Comparison of ENCODE assay signal across 14 cellular contexts in the genomic region with DNA sequence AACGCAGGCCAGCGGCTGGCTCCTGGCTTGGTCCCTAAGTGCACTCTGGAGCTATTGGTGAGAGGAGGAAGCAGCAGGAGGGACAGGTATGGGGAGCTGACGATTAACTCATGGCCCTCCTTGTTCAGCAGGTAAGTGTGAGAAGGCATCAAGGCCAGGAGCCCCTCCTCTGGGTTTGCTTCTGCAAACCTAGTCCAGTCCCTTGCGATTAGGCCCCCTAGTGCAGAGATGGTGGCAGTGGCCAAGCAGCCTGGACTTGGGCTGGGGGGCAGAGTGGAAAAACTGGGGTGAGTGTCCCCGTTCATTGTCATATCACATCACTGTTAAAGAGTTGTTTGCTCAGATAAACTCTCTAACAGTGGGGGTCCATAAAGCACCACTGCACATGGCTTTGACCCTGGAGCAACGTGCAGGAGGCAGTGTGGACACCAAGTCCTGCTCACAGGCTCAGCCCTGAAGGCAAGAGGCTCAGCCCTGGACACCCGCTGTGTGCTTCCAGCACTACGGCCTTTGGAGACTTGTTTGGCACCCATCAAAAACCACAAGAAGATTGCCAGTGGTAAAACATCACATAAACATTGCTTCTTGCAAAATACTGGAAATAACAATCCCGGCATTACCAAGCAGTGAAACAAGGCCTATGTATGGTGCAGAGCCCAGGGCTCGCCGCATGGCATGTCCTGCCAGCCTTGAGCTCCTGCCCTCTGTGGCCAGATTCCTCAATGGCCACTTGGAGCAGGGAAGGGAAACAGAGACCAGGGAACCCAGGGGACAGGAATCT.
DNase-seq lines count a peak whose midpoint lies in the region; ATAC-seq and TF ChIP-seq lines count a peak whose summit lies in the region.
"Had no signal": no experiment of that assay in that cellular context is flagged by ENCODE, and none has a peak within 500 bp of the region (broad histone marks: within the 10 kb centered on the region; RNA-seq: fewer than 3 reads in every experiment).

No MANE protein-coding gene starts in this region.

- no peaks in the 10 kb centered on the region for H3K36me3 ChIP-seq in osteoblast (ENCODE audit: insufficient read depth, low read length)

- H3K4me1 ChIP-seq in osteoblast (ENCODE audit: insufficient read depth, low read length), result peaks cover 7% of the 10 kb centered on the region

- H3K9me3 ChIP-seq in osteoblast (ENCODE audit: low read depth, low read length), result no peaks in the 10 kb centered on the region

- TF ChIP-seq CTCF in NB4 (IDR thresholded peaks at IDR 0.05; ENCODE audit: low read depth, low read length), result no peak
- TF ChIP-seq CTCF in osteoblast (IDR thresholded peaks at IDR 0.05; ENCODE audit: extremely low read depth, low read depth, low read length), result no peak

- no peak for ATAC-seq in HG02642 (IDR thresholded peaks at IDR 0.05; ENCODE audit: poor library complexity, unreplicated experiment)
- no peak for ATAC-seq in HG03432 (IDR thresholded peaks at IDR 0.05; ENCODE audit: unreplicated experiment)
- ATAC-seq: HCT116 had no signal

- H3K27ac ChIP-seq in osteoblast (ENCODE audit: low read depth, low read length), result no peak overlapping the region
- H3K27ac ChIP-seq: VCaP had no signal

- H4K20me1 ChIP-seq in osteoblast (ENCODE audit: insufficient read depth, low read length), result no peaks in the 10 kb centered on the region

- H3K27me3 ChIP-seq in osteoblast (ENCODE audit: insufficient read depth, low read length), result peaks cover 3% of the 10 kb centered on the region

- H3K4me3 ChIP-seq in NB4 (ENCODE audit: low read depth, low read length), result no peak overlapping the region
- no peak overlapping the region for H3K4me3 ChIP-seq in osteoblast (ENCODE audit: insufficient read depth, low read length)

- no peak for TF ChIP-seq POLR2A in NB4 (IDR thresholded peaks at IDR 0.05; ENCODE audit: extremely low read depth, insufficient read length)

- no peaks in the 10 kb centered on the region for H3K79me2 ChIP-seq in osteoblast (ENCODE audit: insufficient read depth, low read length)

- peak; percentile 20 for DNase-seq in AG20443 (ENCODE audit: low spot score)
- DNase-seq in NB4 (ENCODE audit: low read depth), result peak; percentile 39
- peak; percentile 82 for DNase-seq in fibroblast of gingiva (ENCODE audit: low read depth)
- DNase-seq in osteoblast (ENCODE audit: insufficient read length, low spot score, missing footprints), result no peak
- DNase-seq in DMS153 (lab: John Stamatoyannopoulos, UW), result no peak
- DNase-seq in GM19240 (ENCODE audit: insufficient read length, low spot score), result no peak
- DNase-seq: AML-193; KG1; NCI-H1694; stimulated activated naive CD4-positive, alpha-beta T cell treated with Interleukin-2 at 50 U/mL for 16 hours had no signal

- H3K4me2 ChIP-seq in osteoblast (ENCODE audit: insufficient read depth, low read length), result no peak overlapping the region

- peak overlapping the region; percentile 77 for H2AFZ ChIP-seq in osteoblast (ENCODE audit: low read length)

Comparison
In these comparisons a context has a peak if more than half of its experiments do, and no peak if none do; other contexts are left out.
1. DNase-seq: peak in AG20443 (single experiment), NB4 (single experiment) and fibroblast of gingiva (single experiment); none in osteoblast (single experiment), DMS153 (single experiment) and GM19240 (single experiment).